Comparison of ENCODE assay signal across 14 cellular contexts in genomic region chr2:173451137-173451536, GRCh38.
DNase-seq lines count a peak whose midpoint lies in the region; ATAC-seq and TF ChIP-seq lines count a peak whose summit lies in the region.
"Had no signal": no experiment of that assay in that cellular context is flagged by ENCODE, and none has a peak within 500 bp of the region (broad histone marks: within the 10 kb centered on the region; RNA-seq: fewer than 3 reads in every experiment).

No MANE protein-coding gene starts in this region.

- in situ Hi-C loops in GM13976 (cut with MboI; ENCODE audit: low sequenced_read_pairs, unreplicated experiment) = no loop called here

- no peaks in the 10 kb centered on the region for H3K27me3 ChIP-seq in DND-41 (ENCODE audit: insufficient read depth, low read length, poor library complexity)
- H3K27me3 ChIP-seq: left lung had no signal

- H3K9ac ChIP-seq in DND-41 (ENCODE audit: low read depth, low read length) = no peak overlapping the region

- POLR2A ChIA-PET in OCI-LY7 (lab: Charles Lee) = no interaction called here

- peaks cover 7 to 15% of the 10 kb centered on the region in 2 donors for H3K4me1 Mint-ChIP-seq in effector memory CD8-positive, alpha-beta T cell (ENCODE audit: low read depth in 2 of 2)

- H3K79me2 ChIP-seq in DND-41 (ENCODE audit: insufficient read depth, low read length) (no peaks in the 10 kb centered on the region), OCI-LY7 (ENCODE audit: insufficient read depth, low read depth, low read length) (no peaks in the 10 kb centered on the region)

- H3K9me3 Mint-ChIP-seq in effector memory CD8-positive, alpha-beta T cell = no peaks in the 10 kb centered on the region
- H3K9me3 Mint-ChIP-seq: natural killer cell treated with Interleukin-12 subunit alpha and Interleukin-12 subunit beta and Interleukin-15 and Interleukin-18, amount 100 ng/mL, for 72 hours had no signal

- DNase-seq in DND-41 (peak; percentile 52), OCI-LY7 (ENCODE audit: low spot score) (no peak), kidney glomerular epithelial cell (lab: John Stamatoyannopoulos, UW) (no peak), GM13976 (ENCODE audit: low spot score) (no peak)
- DNase-seq in effector memory CD8-positive, alpha-beta T cell = peak in 1 of 3 experiments; percentile 2
- no peak for DNase-seq in activated CD4-positive, CD25-positive, alpha-beta regulatory T cell treated with anti-CD3 and anti-CD28 coated beads, Interleukin-2, amount 50 U/mL, for 72 hours
- DNase-seq: erythroblast, left lung, NCI-H1048, NCI-H524 had no signal

- H2AFZ ChIP-seq in DND-41 (ENCODE audit: low read depth, low read length) (no peak overlapping the region), OCI-LY7 (ENCODE audit: low read length) (0 out of 2 replicates have a peak overlapping the region, but pooled peaks have one; percentile 5)

- no peak overlapping the region for H3K4me2 ChIP-seq in DND-41 (ENCODE audit: insufficient read depth, low read length)
- no peak overlapping the region for H3K4me2 ChIP-seq in OCI-LY7 (ENCODE audit: low read length)

- no peaks in the 10 kb centered on the region for H4K20me1 ChIP-seq in DND-41 (ENCODE audit: insufficient read depth, low read length)
- no peaks in the 10 kb centered on the region for H4K20me1 ChIP-seq in OCI-LY7 (ENCODE audit: insufficient read depth, low read length)

- H3K4me3 ChIP-seq in DND-41 (ENCODE audit: low read depth in 1 of 2, low read length in 2 of 2) (no peak overlapping the region), OCI-LY7 (ENCODE audit: low read depth, low read length, poor library complexity, severe bottlenecking) (no peak overlapping the region)
- H3K4me3 ChIP-seq: left lung, thoracic aorta had no signal

- H3K9me2 ChIP-seq in OCI-LY7 (ENCODE audit: insufficient read depth, low read length) = no peaks in the 10 kb centered on the region

- peak; percentile 86 for ATAC-seq in DND-41 (ENCODE audit: insufficient read depth, low read depth)
- peak; percentile 72 for ATAC-seq in GM19351 (IDR thresholded peaks at IDR 0.05; ENCODE audit: unreplicated experiment)
- ATAC-seq in effector memory CD8-positive, alpha-beta T cell (replicated peaks) = no peak
- ATAC-seq: left lung; natural killer cell treated with Interleukin-12 subunit alpha and Interleukin-12 subunit beta and Interleukin-15 and Interleukin-18, amount 100 ng/mL, for 72 hours; sciatic nerve had no signal

- H3K36me3 ChIP-seq in DND-41 (ENCODE audit: insufficient read depth, low read length) (no peaks in the 10 kb centered on the region), OCI-LY7 (ENCODE audit: insufficient read depth, low read length) (no peaks in the 10 kb centered on the region)
- H3K36me3 ChIP-seq: left lung, thoracic aorta had no signal

- H3K9me3 ChIP-seq in DND-41 (ENCODE audit: insufficient read depth, low read length, severe bottlenecking) = no peaks in the 10 kb centered on the region
- no peaks in the 10 kb centered on the region for H3K9me3 ChIP-seq in OCI-LY7 (ENCODE audit: low read length)
- H3K9me3 ChIP-seq: left lung, thoracic aorta had no signal

- no peak overlapping the region for H3K27ac ChIP-seq in DND-41 (ENCODE audit: low read length)
- no peak overlapping the region for H3K27ac ChIP-seq in OCI-LY7 (ENCODE audit: low read depth, low read length, poor library complexity, severe bottlenecking)
- H3K27ac ChIP-seq: left lung, thoracic aorta had no signal

- H3K27ac Mint-ChIP-seq in effector memory CD8-positive, alpha-beta T cell = peak overlapping the region in 1 of 2 donors; percentile 62
- H3K27ac Mint-ChIP-seq: natural killer cell treated with Interleukin-12 subunit alpha and Interleukin-12 subunit beta and Interleukin-15 and Interleukin-18, amount 100 ng/mL, for 72 hours had no signal

- H3K36me3 Mint-ChIP-seq in effector memory CD8-positive, alpha-beta T cell (ENCODE audit: insufficient read depth) = no peaks in the 10 kb centered on the region
- H3K36me3 Mint-ChIP-seq: natural killer cell treated with Interleukin-12 subunit alpha and Interleukin-12 subunit beta and Interleukin-15 and Interleukin-18, amount 100 ng/mL, for 72 hours had no signal

- no peak for TF ChIP-seq CTCF in DND-41 (IDR thresholded peaks at IDR 0.05; ENCODE audit: borderline replicate concordance, extremely low read depth, low read length, poor library complexity, severe bottlenecking)
- TF ChIP-seq CTCF in OCI-LY7 (conservative IDR thresholded peaks at IDR 0.05; ENCODE audit: low read length) = no peak
- no peak for TF ChIP-seq CTCF in GM13976 (IDR thresholded peaks at IDR 0.05; ENCODE audit: borderline replicate concordance, control extremely low read depth, extremely low read depth, insufficient read depth, missing control alignments)

- H3K4me3 Mint-ChIP-seq in effector memory CD8-positive, alpha-beta T cell = peak overlapping the region; percentile 23 to 58
- H3K4me3 Mint-ChIP-seq: natural killer cell treated with Interleukin-12 subunit alpha and Interleukin-12 subunit beta and Interleukin-15 and Interleukin-18, amount 100 ng/mL, for 72 hours had no signal

- no TSS peak for BruUV-seq in OCI-LY7 (replicated peaks; lab: Mats Ljungman, UMichigan)

- H3K4me1 ChIP-seq in DND-41 (ENCODE audit: insufficient read depth, low read length) (no peaks in the 10 kb centered on the region), OCI-LY7 (ENCODE audit: insufficient read depth, low read length, poor library complexity, severe bottlenecking) (no peaks in the 10 kb centered on the region)
- H3K4me1 ChIP-seq: left lung had no signal

- CTCF ChIA-PET in OCI-LY7 (lab: Charles Lee; ENCODE audit: unreplicated experiment) = no interaction called here

- intact Hi-C loops in OCI-LY7 (cut with micrococcal nuclease; ENCODE audit: unreplicated experiment) = no loop called here

- peaks cover 33 to 50% of the 10 kb centered on the region in 2 donors for H3K27me3 Mint-ChIP-seq in effector memory CD8-positive, alpha-beta T cell
